In the genomic region with DNA sequence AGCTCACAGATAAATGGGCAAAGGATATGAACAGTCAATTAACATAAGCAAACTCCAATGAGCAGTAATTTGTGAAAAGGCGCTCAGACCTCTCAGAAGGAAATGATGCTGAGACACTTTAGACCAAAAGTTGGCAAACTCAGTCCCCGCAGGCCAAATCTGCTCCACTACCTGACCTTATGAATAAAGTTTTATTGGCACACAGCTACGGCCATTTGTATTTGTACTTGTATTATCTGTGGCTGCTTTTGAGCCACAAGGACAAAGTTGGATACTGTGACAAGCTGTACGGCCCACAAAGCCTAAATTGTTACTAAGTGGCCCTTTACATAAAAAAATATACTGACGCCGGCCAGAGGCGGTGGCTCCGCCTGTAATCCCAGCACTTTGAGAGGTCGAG, we compare ENCODE assay signal across 20 cellular contexts.
A peak's percentile ranks its signal among the peaks of the same experiment; 100 is the strongest.
DNase-seq lines count a peak whose midpoint lies in the region; ATAC-seq, FAIRE-seq and TF ChIP-seq lines count a peak whose summit lies in the region.
"Had no signal": no experiment of that assay in that cellular context is flagged by ENCODE, and none has a peak within 500 bp of the region (broad histone marks: within the 10 kb centered on the region; RNA-seq: fewer than 3 reads in every experiment).

No MANE protein-coding gene starts in this region.

- POLR2A ChIA-PET in HepG2 (lab: Yijun Ruan, JAX) = no interaction called here

- peaks cover 39 to 47% of the 10 kb centered on the region in 2 donors for H3K4me1 Mint-ChIP-seq in natural killer cell treated with Interleukin-12 subunit alpha and Interleukin-12 subunit beta and Interleukin-15 and Interleukin-18, amount 100 ng/mL, for 72 hours (ENCODE audit: low read depth in 2 of 2)

- peaks cover 0 to 8% of the 10 kb centered on the region in 2 experiments; a peak in 2 of 5 replicates for H3K27me3 ChIP-seq in HepG2 (ENCODE audit: control insufficient read depth in 1 of 2, insufficient read depth in 2 of 2, low read length in 2 of 2)
- no peaks in the 10 kb centered on the region for H3K27me3 ChIP-seq in right lobe of liver
- H3K27me3 ChIP-seq in ascending aorta = no peaks in the 10 kb centered on the region
- H3K27me3 ChIP-seq in breast epithelium = no peaks in the 10 kb centered on the region
- H3K27me3 ChIP-seq: MG63 had no signal

- H3K36me3 ChIP-seq in HepG2 (replicated peaks in 1 of 2; ENCODE audit: control insufficient read depth in 1 of 2, insufficient read depth in 2 of 2, low read length in 2 of 2) (no peaks in the 10 kb centered on the region), right lobe of liver (no peaks in the 10 kb centered on the region), ascending aorta (peaks cover 15 to 26% of the 10 kb centered on the region in 2 donors), breast epithelium (no peaks in the 10 kb centered on the region)
- H3K36me3 ChIP-seq: MG63 had no signal

- H4K20me1 ChIP-seq in HepG2 (ENCODE audit: insufficient read depth, low read length) = peaks cover 3% of the 10 kb centered on the region; the same call in 1 of the 2 replicates

- intact Hi-C loops in HepG2 (cut with micrococcal nuclease; ENCODE audit: unreplicated experiment) (loop anchor here (1.0 kb wide), 1 partner anchor 25 kb away; no protein-coding TSS in a partner anchor), right lobe of liver (cut with DNase I) (no loop called here), ascending aorta (cut with DNase I) (loop anchor here (5.0 kb wide), 1 partner anchor 37 kb away; no protein-coding TSS in a partner anchor), breast epithelium (cut with DNase I; ENCODE audit: low total_unique reads) (no loop called here)

- WGBS in HepG2 (ENCODE audit: low lambda C conversion rate) = 60% methylated on average over 9 of the region's 9 CpGs
- 98% methylated on average over 5 of the region's 9 CpGs for WGBS in right lobe of liver (ENCODE audit: insufficient coverage, low coverage, low lambda C conversion rate, missing lambda C conversion rate)

- no peak for TF ChIP-seq RAD21 in HepG2 (CRISPR knock-in tag; IDR thresholded peaks at IDR 0.05)

- CTCF ChIA-PET in HepG2 (lab: Yijun Ruan, JAX; ENCODE audit: low intra/inter-chr PET ratio, low total read pairs) = interaction anchor here (4.8 kb wide), 1 partner anchor 245 kb away, joined by 173 read pairs; no protein-coding TSS in a partner anchor

- H3K79me2 ChIP-seq in HepG2 (ENCODE audit: insufficient read depth, low read length) = no peaks in the 10 kb centered on the region

- H3K36me3 Mint-ChIP-seq in natural killer cell treated with Interleukin-12 subunit alpha and Interleukin-12 subunit beta and Interleukin-15 and Interleukin-18, amount 100 ng/mL, for 72 hours = peaks cover 14% of the 10 kb centered on the region

- H3K4me1 ChIP-seq in HepG2 (ENCODE audit: insufficient read depth, low read length) (no peaks in the 10 kb centered on the region), right lobe of liver (peaks cover 0 to 12% (median 0%) of the 10 kb centered on the region in 4 donors), ascending aorta (peaks cover 7 to 35% of the 10 kb centered on the region in 2 donors), breast epithelium (no peaks in the 10 kb centered on the region)

- no peak overlapping the region for H2AFZ ChIP-seq in HepG2 (ENCODE audit: low read length)

- FAIRE-seq in HepG2 (lab: Jason Lieb, UNC) = no peak
- FAIRE-seq: A204.1, D721Med, H54 had no signal

- no peak for TF ChIP-seq EP300 in HepG2 (IDR thresholded peaks at IDR 0.05; ENCODE audit: low read depth in 2 of 2, low read length in 2 of 2)
- no peak for TF ChIP-seq EP300 in HepG2 (CRISPR knock-in tag; IDR thresholded peaks at IDR 0.05; ENCODE audit: borderline replicate concordance)

- H3K9ac ChIP-seq in HepG2 (ENCODE audit: insufficient read depth, low read depth, low read length) = no peak overlapping the region

- H3K27me3 Mint-ChIP-seq in natural killer cell treated with Interleukin-12 subunit alpha and Interleukin-12 subunit beta and Interleukin-15 and Interleukin-18, amount 100 ng/mL, for 72 hours = no peaks in the 10 kb centered on the region
- H3K27me3 Mint-ChIP-seq: B cell had no signal

- ATAC-seq in HepG2 (no peak), right lobe of liver (no peak), GM18520 (IDR thresholded peaks at IDR 0.05; ENCODE audit: unreplicated experiment) (no peak)
- no peak for ATAC-seq in natural killer cell treated with Interleukin-12 subunit alpha and Interleukin-12 subunit beta and Interleukin-15 and Interleukin-18, amount 100 ng/mL, for 72 hours
- ATAC-seq: PC-3 had no signal

- no peak overlapping the region for H3K4me3 ChIP-seq in HepG2 (replicated peaks in 1 of 3; ENCODE audit: insufficient read depth in 1 of 3, low read depth in 2 of 3, low read length in 3 of 3)
- no peak overlapping the region for H3K4me3 ChIP-seq in right lobe of liver
- no peak overlapping the region for H3K4me3 ChIP-seq in ascending aorta
- H3K4me3 ChIP-seq in breast epithelium = no peak overlapping the region
- H3K4me3 ChIP-seq: MG63 had no signal

- no peaks in the 10 kb centered on the region for H3K9me3 Mint-ChIP-seq in natural killer cell treated with Interleukin-12 subunit alpha and Interleukin-12 subunit beta and Interleukin-15 and Interleukin-18, amount 100 ng/mL, for 72 hours

- no TSS peak for BruUV-seq in HepG2 (replicated peaks; lab: Mats Ljungman, UMichigan)

- no peak overlapping the region for H3K4me2 ChIP-seq in HepG2 (ENCODE audit: low read depth, low read length)

- in situ Hi-C loops in HepG2 (cut with HindIII; ENCODE audit: extremely low pct_ligation_motif_present, low pct_unique_long_range_greater_than_20kb) = no loop called here

- TF ChIP-seq CTCF in HepG2 (CRISPR knock-in tag; IDR thresholded peaks at IDR 0.05) (no peak), right lobe of liver (IDR thresholded peaks at IDR 0.05) (no peak), ascending aorta (IDR thresholded peaks at IDR 0.05) (no peak), breast epithelium (IDR thresholded peaks at IDR 0.05) (no peak)

- H3K27ac ChIP-seq in HepG2 (ENCODE audit: extremely low read length, insufficient read depth, low read length) (no peak overlapping the region), right lobe of liver (no peak overlapping the region), ascending aorta (peak overlapping the region; percentile 9 to 59), breast epithelium (no peak overlapping the region)

- no peak overlapping the region for H3K4me3 Mint-ChIP-seq in natural killer cell treated with Interleukin-12 subunit alpha and Interleukin-12 subunit beta and Interleukin-15 and Interleukin-18, amount 100 ng/mL, for 72 hours
- H3K4me3 Mint-ChIP-seq: B cell, CD14-positive monocyte had no signal

- peaks cover 7% of the 10 kb centered on the region; the same call in 1 of the 2 replicates for H3K9me3 ChIP-seq in HepG2 (ENCODE audit: low read length)
- no peaks in the 10 kb centered on the region for H3K9me3 ChIP-seq in right lobe of liver
- H3K9me3 ChIP-seq in ascending aorta = no peaks in the 10 kb centered on the region
- peaks cover 0 to 8% of the 10 kb centered on the region in 2 donors for H3K9me3 ChIP-seq in breast epithelium
- H3K9me3 ChIP-seq: MG63 had no signal

- DNase-seq in HepG2 (ENCODE audit: low spot score) (no peak), right lobe of liver (no peak), ascending aorta (ENCODE audit: low spot score in 2 of 2) (no peak), foreskin melanocyte (no peak), breast epithelium (ENCODE audit: low spot score in 2 of 2) (no peak)
- DNase-seq in natural killer cell treated with Interleukin-12 subunit alpha and Interleukin-12 subunit beta and Interleukin-15 and Interleukin-18, amount 100 ng/mL, for 72 hours (ENCODE audit: low spot score) = no peak
- DNase-seq: DMS53, GDM1, MG63, NCI-H1417 treated with DMSO at 0.1 percent for 48 hours, NCI-H187, NCI-H526 treated with DMSO at 0.1 percent for 48 hours, PC-3, SHP77 had no signal

- H3K27ac Mint-ChIP-seq in natural killer cell treated with Interleukin-12 subunit alpha and Interleukin-12 subunit beta and Interleukin-15 and Interleukin-18, amount 100 ng/mL, for 72 hours = peak overlapping the region; percentile 74 to 95

- no peak for TF ChIP-seq POLR2A in HepG2 (IDR thresholded peaks at IDR 0.05; ENCODE audit: insufficient read depth in 1 of 2, low read depth in 2 of 2, low read length in 2 of 2)
- no peak for TF ChIP-seq POLR2A in right lobe of liver (IDR thresholded peaks at IDR 0.05)
- no peak for TF ChIP-seq POLR2A in breast epithelium (IDR thresholded peaks at IDR 0.05)

TF ChIP-seq in HepG2, 621 proteins besides CTCF, POLR2A, EP300 and RAD21 (continues in another document):
- no peak for TF ChIP-seq RCOR2 (CRISPR knock-in tag; IDR thresholded peaks at IDR 0.05)

Comparison
In these comparisons a context has a peak if more than half of its experiments do, and no peak if none do; other contexts are left out.
1. intact Hi-C loops: an anchor here in HepG2 (1.0 kb wide) and ascending aorta (5.0 kb wide); none called in right lobe of liver and breast epithelium.
2. H3K27ac ChIP-seq: peak in ascending aorta (2 of 2); none in HepG2 (single experiment), right lobe of liver (0 of 3) and breast epithelium (0 of 2).